Comparison of ENCODE assay signal across 1 cellular context in genomic region chr12:121296618-121297476, GRCh38.
TF ChIP-seq lines count a peak whose summit lies in the region.

Gene CAMKK2, minus strand, starts transcription at chr12:121296709. Its CDS starts 22,183 bp downstream, at chr12:121274526.

TF ChIP-seq in K562, 482 proteins besides CTCF, POLR2A, EP300 and RAD21 (continued from another document and continues in another):
- TF ChIP-seq ZBTB12 (CRISPR knock-in tag; IDR thresholded peaks at IDR 0.05) (no peak), SMARCE1 (IDR thresholded peaks at IDR 0.05) (no peak; the same call in 1 of the 2 replicates), RBM39 (optimal IDR thresholded peaks at IDR 0.05; ENCODE audit: low read depth, low read length) (no peak), BDP1 (IDR thresholded peaks at IDR 0.05; ENCODE audit: insufficient read depth, insufficient read length) (no peak), FOXO4 (CRISPR knock-in tag; IDR thresholded peaks at IDR 0.05) (no peak), CREB5 (CRISPR knock-in tag; IDR thresholded peaks at IDR 0.05) (no peak), ZNF324 (CRISPR knock-in tag; IDR thresholded peaks at IDR 0.05) (no peak), ZBTB40 (IDR thresholded peaks at IDR 0.05) (no peak), ZBTB40 (CRISPR knock-in tag; IDR thresholded peaks at IDR 0.05) (no peak), AFF4 (CRISPR knock-in tag; IDR thresholded peaks at IDR 0.05) (no peak), MGA (IDR thresholded peaks at IDR 0.05) (no peak), ZNF507 (tag; conservative IDR thresholded peaks at IDR 0.05) (no peak), SLC30A9 (CRISPR knock-in tag; IDR thresholded peaks at IDR 0.05) (no peak), ZNF175 (CRISPR knock-in tag; IDR thresholded peaks at IDR 0.05; ENCODE audit: low read depth) (peak; percentile 85), HNRNPUL1 (IDR thresholded peaks at IDR 0.05; ENCODE audit: low read length) (no peak), NR2F6 (CRISPR knock-in tag; IDR thresholded peaks at IDR 0.05) (no peak), CC2D1A (IDR thresholded peaks at IDR 0.05) (no peak), RFX5 (IDR thresholded peaks at IDR 0.05; ENCODE audit: low read depth, low read length) (no peak), SIN3A (IDR thresholded peaks at IDR 0.05; ENCODE audit: borderline replicate concordance in 2 of 2, control insufficient read depth in 1 of 2, low read depth in 2 of 2, low read length in 2 of 2) (peak in 1 of 2 experiments; percentile 9; a peak in 1 of 4 replicates), XRCC3 (IDR thresholded peaks at IDR 0.05) (no peak), FIP1L1 (IDR thresholded peaks at IDR 0.05; ENCODE audit: low read depth, low read length, poor library complexity, severe bottlenecking) (peak; percentile 68)
